Comparison of ENCODE assay signal across 20 cellular contexts in the genomic region with DNA sequence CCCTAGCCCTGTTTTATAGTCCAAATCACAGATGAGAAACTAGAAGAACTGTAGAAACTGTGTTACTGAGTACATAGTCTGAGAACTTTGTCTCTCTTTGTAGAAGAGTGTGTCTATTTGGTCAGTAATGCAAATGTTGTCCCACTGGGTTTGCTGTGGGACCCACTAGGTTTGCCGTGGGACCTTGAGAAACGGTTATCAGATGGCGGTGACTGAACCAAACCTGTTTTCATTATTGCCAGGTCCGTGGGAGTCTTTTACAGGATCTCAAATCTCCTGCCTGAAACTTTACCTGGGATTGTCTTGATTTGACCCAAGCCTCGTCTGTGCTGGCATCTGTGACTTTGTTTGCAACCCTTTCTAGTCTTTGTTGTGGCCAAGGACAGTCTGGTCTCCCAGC. TPM values are rescaled to one million over a fixed set of nuclear protein-coding genes. Genes with fewer than 3 reads are reported as not detected.
A peak's percentile ranks its signal among the peaks of the same experiment; 100 is the strongest.
DNase-seq lines count a peak whose midpoint lies in the region; ATAC-seq and TF ChIP-seq lines count a peak whose summit lies in the region.
"Had no signal": no experiment of that assay in that cellular context is flagged by ENCODE, and none has a peak within 500 bp of the region (broad histone marks: within the 10 kb centered on the region; RNA-seq: fewer than 3 reads in every experiment).

No MANE protein-coding gene starts in this region.

- no peak for ATAC-seq in effector memory CD8-positive, alpha-beta T cell (replicated peaks)
- ATAC-seq in natural killer cell = no peak
- ATAC-seq: A549; naive thymus-derived CD4-positive, alpha-beta T cell had no signal

- H3K27me3 Mint-ChIP-seq in MCF 10A (ENCODE audit: insufficient read depth, unreplicated experiment) = no peaks in the 10 kb centered on the region
- no peaks in the 10 kb centered on the region for H3K27me3 Mint-ChIP-seq in effector memory CD8-positive, alpha-beta T cell
- no peaks in the 10 kb centered on the region for H3K27me3 Mint-ChIP-seq in natural killer cell (ENCODE audit: low read depth in 2 of 2)
- H3K27me3 Mint-ChIP-seq: naive thymus-derived CD4-positive, alpha-beta T cell had no signal

- H3K36me3 Mint-ChIP-seq in MCF 10A (ENCODE audit: insufficient read depth, unreplicated experiment) = peaks cover 4% of the 10 kb centered on the region
- H3K36me3 Mint-ChIP-seq in effector memory CD8-positive, alpha-beta T cell (ENCODE audit: insufficient read depth) = peaks cover 11% of the 10 kb centered on the region
- H3K36me3 Mint-ChIP-seq in natural killer cell = no peaks in the 10 kb centered on the region

- CTCF ChIA-PET in MCF 10A (lab: Yijun Ruan, JAX) = interaction anchor here (0.8 kb wide), 1 partner anchor 345 kb away, joined by 3 read pairs; no protein-coding TSS in a partner anchor

- H3K4me1 Mint-ChIP-seq in MCF 10A (ENCODE audit: insufficient read depth, unreplicated experiment) (peaks cover 23% of the 10 kb centered on the region), natural killer cell (peaks cover 49 to 67% of the 10 kb centered on the region in 2 donors)
- peaks cover 55% of the 10 kb centered on the region in 2 donors for H3K4me1 Mint-ChIP-seq in effector memory CD8-positive, alpha-beta T cell (ENCODE audit: low read depth in 2 of 2)

- TF ChIP-seq POLR2A in breast epithelium (IDR thresholded peaks at IDR 0.05) = no peak

- TF ChIP-seq CTCF in breast epithelium (IDR thresholded peaks at IDR 0.05) (no peak), MCF 10A (IDR thresholded peaks at IDR 0.05; ENCODE audit: unreplicated experiment) (no peak), natural killer cell (IDR thresholded peaks at IDR 0.05) (no peak)

- H3K27me3 ChIP-seq in breast epithelium = no peaks in the 10 kb centered on the region
- H3K27me3 ChIP-seq: pancreas had no signal

- H3K4me3 ChIP-seq in breast epithelium = no peak overlapping the region
- H3K4me3 ChIP-seq: A549, pancreas had no signal

- no peaks in the 10 kb centered on the region for H3K9me3 Mint-ChIP-seq in MCF 10A (ENCODE audit: unreplicated experiment)
- no peaks in the 10 kb centered on the region for H3K9me3 Mint-ChIP-seq in effector memory CD8-positive, alpha-beta T cell
- H3K9me3 Mint-ChIP-seq in natural killer cell = no peaks in the 10 kb centered on the region
- H3K9me3 Mint-ChIP-seq: naive thymus-derived CD4-positive, alpha-beta T cell had no signal

- H3K9me3 ChIP-seq in breast epithelium = no peaks in the 10 kb centered on the region
- H3K9me3 ChIP-seq: A549, pancreas had no signal

- no peak overlapping the region for H3K27ac Mint-ChIP-seq in MCF 10A (ENCODE audit: low read depth, unreplicated experiment)
- H3K27ac Mint-ChIP-seq in effector memory CD8-positive, alpha-beta T cell = peak overlapping the region; percentile 84 to 89
- peak overlapping the region; percentile 78 to 96 for H3K27ac Mint-ChIP-seq in natural killer cell

- POLR2A ChIA-PET in MCF 10A (lab: Yijun Ruan, JAX) = interaction anchor here (0.9 kb wide), 1 partner anchor 33 kb away, joined by 3 read pairs; no protein-coding TSS in a partner anchor

- H3K36me3 ChIP-seq in breast epithelium = no peaks in the 10 kb centered on the region
- H3K36me3 ChIP-seq: pancreas had no signal

- DNase-seq in breast epithelium (ENCODE audit: low spot score in 2 of 2) (no peak), MCF 10A (ENCODE audit: unreplicated experiment) (no peak), natural killer cell (no peak), NCI-H774 (lab: John Stamatoyannopoulos, UW) (no peak), GM19240 (ENCODE audit: insufficient read length, low spot score) (no peak)
- DNase-seq in effector memory CD8-positive, alpha-beta T cell = no peak
- DNase-seq in activated CD8-positive, alpha-beta memory T cell treated with anti-CD3 and anti-CD28 coated beads, Interleukin-2, amount 50 U/mL, for 4 hours = no peak
- no peak for DNase-seq in stimulated activated CD4-positive, alpha-beta T cell treated with anti-CD3 and anti-CD28 coated beads, Interleukin-2, amount 100 ng/mL, for 48 hours
- DNase-seq: activated CD4-positive, alpha-beta T cell treated with anti-CD3 and anti-CD28 coated beads for 48 hours; activated gamma-delta T cell treated with Interleukin-2 at 50 U/mL for 16 hours; central memory CD4-positive, alpha-beta T cell; DMS153; GOT3; IMR-90; MM.1S; NCI-H2171 treated with DMSO at 0.1 percent for 48 hours; NCI-H526 treated with DMSO at 0.1 percent for 48 hours; pancreas had no signal

- H3K27ac ChIP-seq in breast epithelium = peak overlapping the region; percentile 63 to 73
- H3K27ac ChIP-seq: A549, pancreas had no signal

- H3K4me3 Mint-ChIP-seq in MCF 10A (ENCODE audit: unreplicated experiment) = no peak overlapping the region
- no peak overlapping the region for H3K4me3 Mint-ChIP-seq in effector memory CD8-positive, alpha-beta T cell
- H3K4me3 Mint-ChIP-seq in natural killer cell = no peak overlapping the region

- no TSS peak for BruUV-seq in MCF 10A (replicated peaks; lab: Mats Ljungman, UMichigan)

- H3K4me1 ChIP-seq in breast epithelium = no peaks in the 10 kb centered on the region

- intact Hi-C loops in breast epithelium (cut with DNase I; ENCODE audit: low total_unique reads) (no loop called here), MCF 10A (cut with micrococcal nuclease) (no loop called here), natural killer cell (cut with micrococcal nuclease) (no loop called here)

RNA-seq across cellular contexts. Expression of a gene that starts 41.5 kb away (rescaled TPM):
- total RNA-seq in breast epithelium (10 to 100 TPM; 12.5 to 16.1 (median 14.8) TPM), MCF 10A (2022) (22.2 and 26.6 TPM in 2 replicates), natural killer cell (10 to 100 TPM; 21.4 to 27.3 (median 24.1) TPM)

RNA-seq across cellular contexts. Expression of a gene that starts 43.9 kb away (rescaled TPM):
- 10 to 100 TPM; 19.7 to 22.8 (median 21.3) TPM for total RNA-seq in breast epithelium
- total RNA-seq in MCF 10A (2022) = 51.3 and 55.7 TPM in 2 replicates
- total RNA-seq in natural killer cell = 10 to 100 TPM; 17.5 to 21.8 (median 21.5) TPM
